In the genomic region with DNA sequence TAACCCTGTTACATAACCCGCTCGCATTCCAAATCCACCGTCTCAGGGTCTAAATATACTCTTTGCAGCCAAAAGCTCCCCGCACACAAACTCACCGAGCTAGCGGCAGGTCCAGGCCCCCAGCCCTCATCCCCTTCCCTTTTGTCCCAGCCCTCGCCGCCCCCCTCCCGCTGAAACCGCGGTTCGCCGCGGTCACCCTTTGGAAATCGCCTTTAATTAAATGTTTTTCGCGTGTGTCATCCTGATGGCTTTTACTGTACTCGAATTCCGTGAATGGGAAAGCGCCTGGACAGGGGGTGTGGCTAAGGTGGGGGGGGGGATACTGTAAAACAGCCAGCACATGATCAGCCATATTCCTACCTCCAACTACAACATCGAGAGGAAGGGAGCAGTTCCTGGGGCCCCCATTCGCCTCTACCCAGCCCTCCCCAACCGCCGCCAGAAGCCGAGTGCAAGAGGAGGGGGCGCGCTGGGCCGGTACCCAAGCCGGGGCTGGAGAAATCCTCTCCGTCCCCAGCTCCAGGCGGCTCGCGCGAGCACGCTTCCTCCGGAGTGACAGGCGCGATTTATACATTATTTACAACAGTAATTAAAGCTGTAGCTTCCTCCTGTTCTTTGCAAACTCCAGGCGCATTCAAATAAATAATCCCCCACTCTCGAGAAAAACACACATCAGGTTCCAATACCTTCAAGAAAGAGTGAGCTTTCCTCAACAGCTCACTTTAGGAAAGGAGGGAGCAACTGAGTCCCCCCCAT, we compare ENCODE assay signal across 8 cellular contexts. TPM values are rescaled to one million over a fixed set of nuclear protein-coding genes. Genes with fewer than 3 reads are reported as not detected.
DNase-seq lines count a peak whose midpoint lies in the region; ATAC-seq and TF ChIP-seq lines count a peak whose summit lies in the region.

No MANE protein-coding gene starts in this region.

- peaks cover 5% of the 10 kb centered on the region for H3K4me1 Mint-ChIP-seq in activated CD4-positive, alpha-beta T cell treated with anti-CD3 and anti-CD28 coated beads, Interleukin-2, amount 10 ng/mL, durations not matched to agents 24 days and 14 days

- H3K27me3 ChIP-seq in PC-3 (ENCODE audit: low read length): peaks cover 23% of the 10 kb centered on the region

- POLR2A ChIA-PET in PC-3 (lab: Charles Lee; ENCODE audit: unreplicated experiment): no interaction called here

- no TSS peak for BruUV-seq in PC-3 (replicated peaks; lab: Mats Ljungman, UMichigan)

- no peaks in the 10 kb centered on the region for H3K79me2 ChIP-seq in PC-3 (ENCODE audit: low read length)

- peak overlapping the region; percentile 86 for H3K4me2 ChIP-seq in PC-3 (ENCODE audit: low read length)

- TF ChIP-seq CTCF in PC-3 (conservative IDR thresholded peaks at IDR 0.05; ENCODE audit: low read depth, low read length) (no peak), mucosa of descending colon (IDR thresholded peaks at IDR 0.05) (no peak)

- H3K36me3 Mint-ChIP-seq in activated CD4-positive, alpha-beta T cell treated with anti-CD3 and anti-CD28 coated beads, Interleukin-2, amount 10 ng/mL, durations not matched to agents 24 days and 14 days (ENCODE audit: low read depth): no peaks in the 10 kb centered on the region

- no peak for DNase-seq in activated CD4-positive, alpha-beta T cell treated with anti-CD3 and anti-CD28 coated beads, Interleukin-2, amount 10 ng/mL, durations not matched to agents 24 days and 14 days
- no peak for DNase-seq in activated CD4-positive, alpha-beta T cell treated with anti-CD3 and anti-CD28 coated beads for 1 hour
- peak; percentile 55 for DNase-seq in PC-3
- peak; percentile 43 for DNase-seq in epidermal melanocyte (ENCODE audit: insufficient read length, low spot score)
- DNase-seq in mucosa of descending colon: peak in 2 of 3 donors; percentile 12 to 33
- no peak for DNase-seq in NCI-H1436 (lab: John Stamatoyannopoulos, UW)
- DNase-seq in stimulated activated naive CD4-positive, alpha-beta T cell (lab: John Stamatoyannopoulos, UW): no peak

- no peaks in the 10 kb centered on the region for H3K9me3 ChIP-seq in PC-3 (ENCODE audit: low read length)
- H3K9me3 ChIP-seq in mucosa of descending colon: no peaks in the 10 kb centered on the region

- peaks cover 73% of the 10 kb centered on the region for H3K27me3 Mint-ChIP-seq in activated CD4-positive, alpha-beta T cell treated with anti-CD3 and anti-CD28 coated beads, Interleukin-2, amount 10 ng/mL, durations not matched to agents 24 days and 14 days

- no peaks in the 10 kb centered on the region for H3K4me1 ChIP-seq in PC-3 (ENCODE audit: insufficient read depth, low read length)
- H3K4me1 ChIP-seq in mucosa of descending colon (ENCODE audit: low read depth): peaks cover 14% of the 10 kb centered on the region

- H3K4me3 Mint-ChIP-seq in activated CD4-positive, alpha-beta T cell treated with anti-CD3 and anti-CD28 coated beads, Interleukin-2, amount 10 ng/mL, durations not matched to agents 24 days and 14 days: peak overlapping the region; percentile 51

- CTCF ChIA-PET in PC-3 (lab: Charles Lee): no interaction called here

- H3K9me3 Mint-ChIP-seq in activated CD4-positive, alpha-beta T cell treated with anti-CD3 and anti-CD28 coated beads, Interleukin-2, amount 10 ng/mL, durations not matched to agents 24 days and 14 days: no peaks in the 10 kb centered on the region

- peak overlapping the region; percentile 83 for H2AFZ ChIP-seq in PC-3 (ENCODE audit: low read length)

- no peak overlapping the region for H3K9ac ChIP-seq in PC-3 (ENCODE audit: low read length)

- no peak overlapping the region for H3K27ac Mint-ChIP-seq in activated CD4-positive, alpha-beta T cell treated with anti-CD3 and anti-CD28 coated beads, Interleukin-2, amount 10 ng/mL, durations not matched to agents 24 days and 14 days

- no peaks in the 10 kb centered on the region for H3K36me3 ChIP-seq in PC-3 (ENCODE audit: low read depth, low read length)
- no peaks in the 10 kb centered on the region for H3K36me3 ChIP-seq in mucosa of descending colon (ENCODE audit: low read depth)

- no peak overlapping the region for H3K27ac ChIP-seq in PC-3 (ENCODE audit: low read length)

- ATAC-seq in PC-3: no peak
- ATAC-seq in mucosa of descending colon: peak; percentile 50
- no peak for ATAC-seq in GM19395 (IDR thresholded peaks at IDR 0.05; ENCODE audit: unreplicated experiment)

- intact Hi-C loops in activated CD4-positive, alpha-beta T cell treated with anti-CD3 and anti-CD28 coated beads, Interleukin-2, amount 10 ng/mL, durations not matched to agents 24 days and 14 days (cut with micrococcal nuclease): no loop called here
- intact Hi-C loops in PC-3 (cut with micrococcal nuclease): no loop called here
- intact Hi-C loops in mucosa of descending colon (cut with DNase I, micrococcal nuclease): no loop called here

- H4K20me1 ChIP-seq in PC-3 (ENCODE audit: low read length): no peaks in the 10 kb centered on the region

- H3K9me2 ChIP-seq in PC-3 (replicated peaks; ENCODE audit: low read length): no peaks in the 10 kb centered on the region

- H3F3A ChIP-seq in PC-3 (ENCODE audit: low read length, unreplicated experiment): no peaks in the 10 kb centered on the region

- peak overlapping the region; percentile 76 for H3K4me3 ChIP-seq in PC-3 (ENCODE audit: low read length)
- no peak overlapping the region for H3K4me3 ChIP-seq in mucosa of descending colon

RNA-seq across cellular contexts. Expression of a gene that starts 1.7 kb away (rescaled TPM):
- total RNA-seq in activated CD4-positive, alpha-beta T cell treated with anti-CD3 and anti-CD28 coated beads, Interleukin-2, amount 10 ng/mL, durations not matched to agents 24 days and 14 days: 17.1 and 17.4 TPM in 2 replicates
- total RNA-seq in PC-3 (2014; rRNA removed) (0.06 and 0.07 TPM in 2 replicates), mucosa of descending colon (10 to 100 TPM in 1 of 3 donors, 1 to 10 TPM in 2; 8.1 to 29.5 (median 9.8) TPM)

Comparison
In these comparisons a context has a peak if more than half of its experiments do, and no peak if none do; other contexts are left out.
1. DNase-seq: peak in PC-3 (single experiment), epidermal melanocyte (single experiment) and mucosa of descending colon (2 of 3); none in activated CD4-positive, alpha-beta T cell treated with anti-CD3 and anti-CD28 coated beads, Interleukin-2, amount 10 ng/mL, durations not matched to agents 24 days and 14 days (single experiment), activated CD4-positive, alpha-beta T cell treated with anti-CD3 and anti-CD28 coated beads for 1 hour (single experiment), NCI-H1436 (single experiment) and stimulated activated naive CD4-positive, alpha-beta T cell (0 of 6).